In the genomic region with DNA sequence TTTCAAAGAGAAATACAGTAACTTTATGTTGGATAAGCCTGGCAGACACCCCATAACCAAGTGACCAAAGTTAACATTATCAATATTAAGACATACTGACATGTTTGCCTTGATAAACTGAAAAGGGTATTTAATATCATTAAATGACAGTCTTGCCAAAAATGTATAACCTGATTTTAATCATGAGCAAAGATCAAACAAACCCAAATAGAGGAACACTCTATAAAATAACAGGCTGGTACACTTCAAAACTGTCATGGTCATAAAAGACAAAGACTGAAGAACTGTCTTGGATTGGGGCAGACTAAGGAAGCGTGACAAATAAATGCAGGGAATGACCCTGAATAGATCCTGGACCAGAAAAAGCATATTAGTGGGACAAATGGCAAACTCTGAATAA, we compare ENCODE assay signal across 28 cellular contexts.
"Had no signal": no experiment of that assay in that cellular context is flagged by ENCODE, and none has a peak within 500 bp of the region (broad histone marks: within the 10 kb centered on the region; RNA-seq: fewer than 3 reads in every experiment).

No MANE protein-coding gene starts in this region.

- DNase-seq: activated CD4-positive, alpha-beta memory T cell treated with anti-CD3 and anti-CD28 coated beads for 36 hours; activated CD4-positive, alpha-beta T cell treated with anti-CD3 and anti-CD28 coated beads for 1 hour; activated CD4-positive, alpha-beta T cell treated with anti-CD3 and anti-CD28 coated beads for 36 hours; activated CD4-positive, alpha-beta T cell treated with anti-CD3 and anti-CD28 coated beads for 48 hours; activated CD4-positive, alpha-beta T cell treated with anti-CD3 and anti-CD28 coated beads, Interleukin-2, amount 10 ng/mL, durations not matched to agents 7 days and 5 days; activated CD4-positive, CD25-positive, alpha-beta regulatory T cell; activated CD8-positive, alpha-beta memory T cell treated with anti-CD3 and anti-CD28 coated beads, Interleukin-2, amount 50 U/mL, for 4 hours; activated CD8-positive, alpha-beta T cell treated with anti-CD3 and anti-CD28 coated beads for 36 hours; activated effector memory CD4-positive, alpha-beta T cell treated with anti-CD3 and anti-CD28 coated beads, Interleukin-2, amount 50 U/mL, for 16 hours; activated gamma-delta T cell treated with Interleukin-2 at 50 U/mL for 16 hours; activated naive CD4-positive, alpha-beta T cell; activated naive CD4-positive, alpha-beta T cell treated with anti-CD3 and anti-CD28 coated beads, Interleukin-2, amount 10 ng/mL, durations not matched to agents 7 days and 5 days; activated naive CD8-positive, alpha-beta T cell treated with anti-CD3 and anti-CD28 coated beads, Interleukin-2, amount 10 ng/mL, durations not matched to agents 7 days and 5 days; activated naive CD8-positive, alpha-beta T cell treated with anti-CD3 and anti-CD28 coated beads, Interleukin-2, amount 50 U/mL, for 24 hours; activated T-cell treated with anti-CD3 and anti-CD28 coated beads for 4 hours; activated T-cell treated with anti-CD3 and anti-CD28 coated beads, Interleukin-2, amount 50 U/mL, for 1 hour; activated T-cell treated with anti-CD3 and anti-CD28 coated beads, Interleukin-2, amount 50 U/mL, for 4 hours; activated T-cell treated with anti-CD3 and anti-CD28 coated beads, Interleukin-2, amount 50 U/mL, for 72 hours; amygdala; anterior cingulate cortex; caudate nucleus; cerebellar nuclear complex; T-helper 1 cell; T-helper 2 cell; T-helper 9 cell; WERI-Rb-1 had no signal

- H3K27ac ChIP-seq: ascending aorta, cardiac muscle cell, WERI-Rb-1 had no signal
